20 cellular contexts compared by ENCODE assay signal in genomic region chr17:64051153-64051552, GRCh38. TPM values are rescaled to one million over a fixed set of nuclear protein-coding genes. Genes with fewer than 3 reads are reported as not detected.
DNase-seq lines count a peak whose midpoint lies in the region; ATAC-seq and TF ChIP-seq lines count a peak whose summit lies in the region.
"Had no signal": no experiment of that assay in that cellular context is flagged by ENCODE, and none has a peak within 500 bp of the region (broad histone marks: within the 10 kb centered on the region; RNA-seq: fewer than 3 reads in every experiment).

No MANE protein-coding gene starts in this region.

- H3K27ac Mint-ChIP-seq in activated CD4-positive, alpha-beta T cell treated with anti-CD3 and anti-CD28 coated beads, Interleukin-2, amount 10 ng/mL, durations not matched to agents 7 days and 5 days = peak overlapping the region; percentile 93
- peak overlapping the region; percentile 81 for H3K27ac Mint-ChIP-seq in activated naive CD8-positive, alpha-beta T cell treated with anti-CD3 and anti-CD28 coated beads, Interleukin-2, amount 10 ng/mL, durations not matched to agents 7 days and 5 days
- H3K27ac Mint-ChIP-seq in natural killer cell treated with Interleukin-12 subunit alpha and Interleukin-12 subunit beta and Interleukin-15 and Interleukin-18, amount 100 ng/mL, for 72 hours = peak overlapping the region; percentile 85 to 92
- H3K27ac Mint-ChIP-seq: HFFc6 had no signal

- H3K4me3 Mint-ChIP-seq in activated CD4-positive, alpha-beta T cell treated with anti-CD3 and anti-CD28 coated beads, Interleukin-2, amount 10 ng/mL, durations not matched to agents 7 days and 5 days = peak overlapping the region; percentile 52
- H3K4me3 Mint-ChIP-seq in activated naive CD8-positive, alpha-beta T cell treated with anti-CD3 and anti-CD28 coated beads, Interleukin-2, amount 10 ng/mL, durations not matched to agents 7 days and 5 days = peak overlapping the region; percentile 4
- H3K4me3 Mint-ChIP-seq in natural killer cell treated with Interleukin-12 subunit alpha and Interleukin-12 subunit beta and Interleukin-15 and Interleukin-18, amount 100 ng/mL, for 72 hours = peak overlapping the region; percentile 69
- H3K4me3 Mint-ChIP-seq: CD14-positive monocyte, HFFc6 had no signal

- no peak overlapping the region for H3K4me3 ChIP-seq in Panc1 (ENCODE audit: low read depth in 2 of 2, low read length in 2 of 2)
- H3K4me3 ChIP-seq: A549 had no signal

- ATAC-seq in Panc1 (no peak), GM21423 (IDR thresholded peaks at IDR 0.05; ENCODE audit: unreplicated experiment) (no peak), GM21786 (IDR thresholded peaks at IDR 0.05; ENCODE audit: unreplicated experiment) (no peak)
- peak; percentile 99 for ATAC-seq in activated naive CD8-positive, alpha-beta T cell treated with anti-CD3 and anti-CD28 coated beads, Interleukin-2, amount 10 ng/mL, durations not matched to agents 7 days and 5 days (ENCODE audit: low read depth)
- peak; percentile 74 to 94 for ATAC-seq in natural killer cell treated with Interleukin-12 subunit alpha and Interleukin-12 subunit beta and Interleukin-15 and Interleukin-18, amount 100 ng/mL, for 72 hours
- ATAC-seq: A549 had no signal

- peak; percentile 61 for DNase-seq in activated CD4-positive, alpha-beta T cell treated with anti-CD3 and anti-CD28 coated beads, Interleukin-2, amount 10 ng/mL, durations not matched to agents 7 days and 5 days
- DNase-seq in activated CD4-positive, alpha-beta T cell treated with anti-CD3 and anti-CD28 coated beads for 1 hour = no peak
- DNase-seq in Panc1 (ENCODE audit: low read depth, low spot score) (no peak), Ammon's horn (ENCODE audit: low spot score) (no peak)
- no peak for DNase-seq in activated naive CD8-positive, alpha-beta T cell treated with anti-CD3 and anti-CD28 coated beads, Interleukin-2, amount 10 ng/mL, durations not matched to agents 7 days and 5 days
- no peak for DNase-seq in natural killer cell treated with Interleukin-12 subunit alpha and Interleukin-12 subunit beta and Interleukin-15 and Interleukin-18, amount 100 ng/mL, for 72 hours (ENCODE audit: low spot score)
- DNase-seq: activated CD8-positive, alpha-beta memory T cell treated with anti-CD3 and anti-CD28 coated beads, Interleukin-2, amount 50 U/mL, for 4 hours; amniotic stem cell; caudate nucleus; HFFc6; kidney; NCI-H82; stimulated activated CD4-positive, alpha-beta T cell treated with anti-CD3 and anti-CD28 coated beads, Interleukin-15, amount 100 ng/mL, for 24 hours; stimulated activated naive CD4-positive, alpha-beta T cell treated with Interleukin-2 at 50 U/mL for 16 hours had no signal

- TSS peak; percentile 52 for BruUV-seq in Panc1 (replicated peaks; lab: Mats Ljungman, UMichigan)

- intact Hi-C loops in Panc1 (cut with micrococcal nuclease; ENCODE audit: unreplicated experiment) = no loop called here

- H3K27me3 ChIP-seq in Panc1 (ENCODE audit: control insufficient read depth, insufficient read depth, low read length) = no peaks in the 10 kb centered on the region
- H3K27me3 ChIP-seq: neutrophil had no signal

- POLR2A ChIA-PET in activated CD4-positive, alpha-beta T cell treated with anti-CD3 and anti-CD28 coated beads, Interleukin-2, amount 10 ng/mL, durations not matched to agents 7 days and 5 days (lab: Charles Lee) = interaction anchor here (0.6 to 0.9 kb wide), 4 partner anchors 22 to 79 kb away, joined by 3 to 6 read pairs (median 3); no protein-coding TSS in a partner anchor
- POLR2A ChIA-PET in Panc1 (lab: Charles Lee) = no interaction called here
- POLR2A ChIA-PET in activated naive CD8-positive, alpha-beta T cell treated with anti-CD3 and anti-CD28 coated beads, Interleukin-2, amount 10 ng/mL, durations not matched to agents 7 days and 5 days (lab: Charles Lee) = interaction anchor here (0.7 to 2.7 kb wide), 2 partner anchors 79 to 500 kb away, joined by 3 to 12 read pairs; partner anchors contain the start of gene ERN1

- in situ Hi-C loops in Panc1 (cut with HindIII; ENCODE audit: low pct_unique_long_range_greater_than_20kb, low sequenced_read_pairs) = no loop called here

- H3K9me3 ChIP-seq in Panc1 (ENCODE audit: control insufficient read depth, insufficient read depth, low read depth, low read length) = no peaks in the 10 kb centered on the region
- H3K9me3 ChIP-seq: A549, neutrophil had no signal

- no peaks in the 10 kb centered on the region for H3K27me3 Mint-ChIP-seq in activated CD4-positive, alpha-beta T cell treated with anti-CD3 and anti-CD28 coated beads, Interleukin-2, amount 10 ng/mL, durations not matched to agents 7 days and 5 days
- H3K27me3 Mint-ChIP-seq in activated naive CD8-positive, alpha-beta T cell treated with anti-CD3 and anti-CD28 coated beads, Interleukin-2, amount 10 ng/mL, durations not matched to agents 7 days and 5 days = no peaks in the 10 kb centered on the region
- H3K27me3 Mint-ChIP-seq in natural killer cell treated with Interleukin-12 subunit alpha and Interleukin-12 subunit beta and Interleukin-15 and Interleukin-18, amount 100 ng/mL, for 72 hours = no peaks in the 10 kb centered on the region

- H3K36me3 ChIP-seq in Panc1 (ENCODE audit: control insufficient read depth, insufficient read depth, low read length) = peaks cover 3% of the 10 kb centered on the region; the same call in 1 of the 2 replicates

- no peaks in the 10 kb centered on the region for H3K9me3 Mint-ChIP-seq in activated CD4-positive, alpha-beta T cell treated with anti-CD3 and anti-CD28 coated beads, Interleukin-2, amount 10 ng/mL, durations not matched to agents 7 days and 5 days
- no peaks in the 10 kb centered on the region for H3K9me3 Mint-ChIP-seq in activated naive CD8-positive, alpha-beta T cell treated with anti-CD3 and anti-CD28 coated beads, Interleukin-2, amount 10 ng/mL, durations not matched to agents 7 days and 5 days
- H3K9me3 Mint-ChIP-seq in natural killer cell treated with Interleukin-12 subunit alpha and Interleukin-12 subunit beta and Interleukin-15 and Interleukin-18, amount 100 ng/mL, for 72 hours = no peaks in the 10 kb centered on the region
- H3K9me3 Mint-ChIP-seq: CD14-positive monocyte, HFFc6 had no signal

- CTCF ChIA-PET in activated CD4-positive, alpha-beta T cell treated with anti-CD3 and anti-CD28 coated beads, Interleukin-2, amount 10 ng/mL, durations not matched to agents 7 days and 5 days (lab: Charles Lee) = interaction anchor here (0.5 to 4.8 kb wide), 5 partner anchors 13 to 930 kb away, joined by 3 to 33 read pairs (median 4); no protein-coding TSS in a partner anchor
- CTCF ChIA-PET in Panc1 (lab: Charles Lee) = no interaction called here

- H3K4me1 Mint-ChIP-seq in activated CD4-positive, alpha-beta T cell treated with anti-CD3 and anti-CD28 coated beads, Interleukin-2, amount 10 ng/mL, durations not matched to agents 7 days and 5 days = peaks cover 52% of the 10 kb centered on the region
- H3K4me1 Mint-ChIP-seq in activated naive CD8-positive, alpha-beta T cell treated with anti-CD3 and anti-CD28 coated beads, Interleukin-2, amount 10 ng/mL, durations not matched to agents 7 days and 5 days = peaks cover 21% of the 10 kb centered on the region
- peaks cover 21 to 39% of the 10 kb centered on the region in 2 donors for H3K4me1 Mint-ChIP-seq in natural killer cell treated with Interleukin-12 subunit alpha and Interleukin-12 subunit beta and Interleukin-15 and Interleukin-18, amount 100 ng/mL, for 72 hours (ENCODE audit: low read depth in 2 of 2)
- H3K4me1 Mint-ChIP-seq: CD14-positive monocyte had no signal

- H3K36me3 Mint-ChIP-seq in activated CD4-positive, alpha-beta T cell treated with anti-CD3 and anti-CD28 coated beads, Interleukin-2, amount 10 ng/mL, durations not matched to agents 7 days and 5 days (ENCODE audit: low read depth) = peaks cover 81% of the 10 kb centered on the region
- H3K36me3 Mint-ChIP-seq in activated naive CD8-positive, alpha-beta T cell treated with anti-CD3 and anti-CD28 coated beads, Interleukin-2, amount 10 ng/mL, durations not matched to agents 7 days and 5 days = peaks cover 5% of the 10 kb centered on the region
- peaks cover 38% of the 10 kb centered on the region for H3K36me3 Mint-ChIP-seq in natural killer cell treated with Interleukin-12 subunit alpha and Interleukin-12 subunit beta and Interleukin-15 and Interleukin-18, amount 100 ng/mL, for 72 hours

- H3K27ac ChIP-seq in Panc1 (ENCODE audit: low read length) = no peak overlapping the region
- H3K27ac ChIP-seq: A549 had no signal

- no peak for TF ChIP-seq CTCF in Panc1 (IDR thresholded peaks at IDR 0.05)

- no peaks in the 10 kb centered on the region for H3K4me1 ChIP-seq in Panc1 (ENCODE audit: control insufficient read depth, insufficient read depth, low read length)
- H3K4me1 ChIP-seq: A549 had no signal

RNA-seq across cellular contexts. Expression of gene ICAM2, which starts 30.7 kb away (rescaled TPM):
- 100 to 1,000 TPM; 113 to 116 TPM for total RNA-seq in activated CD4-positive, alpha-beta T cell treated with anti-CD3 and anti-CD28 coated beads, Interleukin-2, amount 10 ng/mL, durations not matched to agents 7 days and 5 days
- 0.33 TPM for total RNA-seq in Panc1 (2021; ENCODE audit: unreplicated experiment)
- not detected for polyA plus RNA-seq in Panc1 (2012; ENCODE audit: insufficient read length)
- total RNA-seq in activated naive CD8-positive, alpha-beta T cell treated with anti-CD3 and anti-CD28 coated beads, Interleukin-2, amount 10 ng/mL, durations not matched to agents 7 days and 5 days = 10 to 100 TPM; 59.0 to 61.7 TPM
- 10 to 100 TPM; 14.1 to 20.7 TPM for total RNA-seq in natural killer cell treated with Interleukin-12 subunit alpha and Interleukin-12 subunit beta and Interleukin-15 and Interleukin-18, amount 100 ng/mL, for 72 hours
- total RNA-seq: RPMI7951 had no signal
- polyA plus RNA-seq: A549 had no signal

RNA-seq across cellular contexts. Expression of gene PRR29, which starts 53.0 kb away (rescaled TPM):
- 1 to 10 TPM; 3.8 TPM for total RNA-seq in activated CD4-positive, alpha-beta T cell treated with anti-CD3 and anti-CD28 coated beads, Interleukin-2, amount 10 ng/mL, durations not matched to agents 7 days and 5 days
- total RNA-seq in Panc1 (2021; ENCODE audit: unreplicated experiment) = 0.10 TPM
- polyA plus RNA-seq in Panc1 (2012; ENCODE audit: insufficient read length) = 0.18 TPM
- total RNA-seq in activated naive CD8-positive, alpha-beta T cell treated with anti-CD3 and anti-CD28 coated beads, Interleukin-2, amount 10 ng/mL, durations not matched to agents 7 days and 5 days = 1 to 10 TPM in 1 of 2 experiments, under 1 TPM in 1; 1.00 to 1.4 TPM
- 1 to 10 TPM in 1 of 2 donors, under 1 TPM in 1; 0.50 to 1.0 TPM for total RNA-seq in natural killer cell treated with Interleukin-12 subunit alpha and Interleukin-12 subunit beta and Interleukin-15 and Interleukin-18, amount 100 ng/mL, for 72 hours
- total RNA-seq: RPMI7951 had no signal

Comparison
In these comparisons a context has a peak if more than half of its experiments do, and no peak if none do; other contexts are left out.
1. H3K4me3 Mint-ChIP-seq: peak in every context shown above with its lines; median percentile 69 in natural killer cell treated with Interleukin-12 subunit alpha and Interleukin-12 subunit beta and Interleukin-15 and Interleukin-18, amount 100 ng/mL, for 72 hours; 52 in activated CD4-positive, alpha-beta T cell treated with anti-CD3 and anti-CD28 coated beads, Interleukin-2, amount 10 ng/mL, durations not matched to agents 7 days and 5 days; 4 in activated naive CD8-positive, alpha-beta T cell treated with anti-CD3 and anti-CD28 coated beads, Interleukin-2, amount 10 ng/mL, durations not matched to agents 7 days and 5 days.
2. ATAC-seq: peak in activated naive CD8-positive, alpha-beta T cell treated with anti-CD3 and anti-CD28 coated beads, Interleukin-2, amount 10 ng/mL, durations not matched to agents 7 days and 5 days (single experiment) and natural killer cell treated with Interleukin-12 subunit alpha and Interleukin-12 subunit beta and Interleukin-15 and Interleukin-18, amount 100 ng/mL, for 72 hours (2 of 2); none in Panc1 (single experiment), GM21423 (single experiment) and GM21786 (single experiment).
3. RNA of gene ICAM2, which starts 30.7 kb away (total RNA-seq): 113 to 116 TPM in activated CD4-positive, alpha-beta T cell treated with anti-CD3 and anti-CD28 coated beads, Interleukin-2, amount 10 ng/mL, durations not matched to agents 7 days and 5 days, 59.0 to 61.7 TPM in activated naive CD8-positive, alpha-beta T cell treated with anti-CD3 and anti-CD28 coated beads, Interleukin-2, amount 10 ng/mL, durations not matched to agents 7 days and 5 days and 14.1 to 20.7 TPM in natural killer cell treated with Interleukin-12 subunit alpha and Interleukin-12 subunit beta and Interleukin-15 and Interleukin-18, amount 100 ng/mL, for 72 hours; 0.33 TPM in Panc1 (single experiment); every median in the first group is over 10 times any median in the second.
4. Peak in every context shown above with its lines, with median percentiles within 50 percentile points of each other: H3K27ac Mint-ChIP-seq.